8 cellular contexts compared by ENCODE assay signal in the genomic region with DNA sequence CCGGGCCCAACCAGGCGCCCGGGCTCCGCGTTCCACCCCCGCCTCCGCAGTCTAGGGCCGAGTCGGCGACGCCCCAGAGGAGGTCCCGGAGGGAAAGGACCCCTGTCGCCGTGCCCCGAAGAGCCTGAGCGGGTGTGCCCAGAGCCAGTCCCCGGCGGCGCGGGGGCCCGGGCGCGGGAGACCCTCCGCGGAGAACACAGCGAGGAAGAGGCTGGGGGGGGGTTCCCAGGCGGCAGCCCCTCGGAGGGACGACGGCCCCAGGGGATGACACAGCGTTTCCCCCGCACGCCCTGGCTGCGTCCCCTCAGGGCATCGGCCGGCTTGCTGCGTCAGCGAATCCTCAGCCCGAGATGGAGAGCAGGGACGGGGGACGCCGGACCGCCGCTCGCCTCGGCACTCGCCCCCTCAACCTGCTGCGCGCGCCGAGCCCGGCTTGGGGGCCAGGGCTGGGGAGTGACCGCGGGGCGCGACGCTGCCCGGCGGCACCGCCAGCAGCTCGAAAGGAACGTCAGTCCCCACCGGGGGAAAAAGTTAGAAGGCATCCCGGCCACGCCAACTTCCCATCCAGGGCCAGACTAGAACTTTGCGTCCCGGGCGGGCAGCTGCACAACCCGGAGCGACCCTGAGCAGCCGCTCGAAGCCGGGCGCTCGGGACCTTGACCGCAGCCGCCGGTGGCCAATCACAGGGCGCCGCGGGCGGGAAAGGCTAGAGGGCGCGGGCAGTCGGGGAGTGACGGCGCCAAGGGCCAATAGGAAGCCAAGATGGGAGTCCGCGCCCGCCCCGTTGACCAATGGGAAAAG. TPM values are rescaled to one million over a fixed set of nuclear protein-coding genes. Genes with fewer than 3 reads are reported as not detected.
DNase-seq lines count a peak whose midpoint lies in the region; ATAC-seq and TF ChIP-seq lines count a peak whose summit lies in the region.

No MANE protein-coding gene starts in this region.

- H3K36me3 ChIP-seq in ascending aorta (peaks cover 14 to 18% of the 10 kb centered on the region in 2 donors), uterus (no peaks in the 10 kb centered on the region)

- H3K9me3 ChIP-seq in ascending aorta (no peaks in the 10 kb centered on the region), uterus (no peaks in the 10 kb centered on the region)

- peaks cover 10 to 15% of the 10 kb centered on the region in 2 donors for H3K4me1 ChIP-seq in ascending aorta
- H3K4me1 ChIP-seq in uterus, result peaks cover 0 to 10% of the 10 kb centered on the region in 2 donors

- TF ChIP-seq POLR2A in GM18505 (IDR thresholded peaks at IDR 0.05; ENCODE audit: borderline replicate concordance, extremely low read depth, insufficient read depth, insufficient read length) (peak; percentile 48), uterus (IDR thresholded peaks at IDR 0.05) (peak in 1 of 2 donors; percentile 37)

- H3K27ac ChIP-seq in ascending aorta (peak overlapping the region; percentile 84 to 93), uterus (peak overlapping the region; percentile 92 to 94)

- TF ChIP-seq CTCF in ascending aorta (IDR thresholded peaks at IDR 0.05) (no peak), uterus (IDR thresholded peaks at IDR 0.05) (no peak)

- ATAC-seq in GM18505 (IDR thresholded peaks at IDR 0.05; ENCODE audit: unreplicated experiment) (peak; percentile 92), HG02943 (IDR thresholded peaks at IDR 0.05; ENCODE audit: low read depth, unreplicated experiment) (peak; percentile 92)

- peak overlapping the region; percentile 92 for H3K27ac Mint-ChIP-seq in T-helper 2 cell treated with Interferon-gamma antibody and Interleukin-4, amounts not matched to agents 5 μg/mL and 100 μg/mL, for 36 hours

- DNase-seq in NCI-H1694 treated with DMSO at 0.1 percent for 48 hours (lab: John Stamatoyannopoulos, UW) (peak; percentile 87), ascending aorta (ENCODE audit: low spot score in 2 of 2) (peak; percentile 90 to 99), hepatic stellate cell (ENCODE audit: low spot score) (peak; percentile 100), putamen (ENCODE audit: low spot score) (peak; percentile 97), uterus (peak; percentile 98 to 99)
- peak; percentile 96 for DNase-seq in T-helper 2 cell treated with Interferon-gamma antibody and Interleukin-4, amounts not matched to agents 5 μg/mL and 100 μg/mL, for 36 hours (ENCODE audit: low spot score)

- no peaks in the 10 kb centered on the region for H3K36me3 Mint-ChIP-seq in T-helper 2 cell treated with Interferon-gamma antibody and Interleukin-4, amounts not matched to agents 5 μg/mL and 100 μg/mL, for 36 hours (ENCODE audit: low read depth)

- H3K27me3 Mint-ChIP-seq in T-helper 2 cell treated with Interferon-gamma antibody and Interleukin-4, amounts not matched to agents 5 μg/mL and 100 μg/mL, for 36 hours (ENCODE audit: low read depth), result peaks cover 7% of the 10 kb centered on the region

- H3K4me1 Mint-ChIP-seq in T-helper 2 cell treated with Interferon-gamma antibody and Interleukin-4, amounts not matched to agents 5 μg/mL and 100 μg/mL, for 36 hours (ENCODE audit: low read depth), result peaks cover 26% of the 10 kb centered on the region

- H3K27me3 ChIP-seq in ascending aorta (no peaks in the 10 kb centered on the region), uterus (no peaks in the 10 kb centered on the region)

- intact Hi-C loops in ascending aorta (cut with DNase I), result loop anchor here (1.0 to 5.0 kb wide), 10 partner anchors 18 to 666 kb away; a partner anchor contains a TSS
- intact Hi-C loops in uterus (cut with DNase I; ENCODE audit: low total_unique reads), result no loop called here

- H3K9me3 Mint-ChIP-seq in T-helper 2 cell treated with Interferon-gamma antibody and Interleukin-4, amounts not matched to agents 5 μg/mL and 100 μg/mL, for 36 hours, result no peaks in the 10 kb centered on the region

- H3K4me3 ChIP-seq in ascending aorta (peak overlapping the region; percentile 91 to 92), uterus (peak overlapping the region; percentile 52 to 83)

- H3K4me3 Mint-ChIP-seq in T-helper 2 cell treated with Interferon-gamma antibody and Interleukin-4, amounts not matched to agents 5 μg/mL and 100 μg/mL, for 36 hours, result peak overlapping the region; percentile 91

RNA-seq across cellular contexts. Expression of a gene that starts 0.7 kb away (rescaled TPM):
- total RNA-seq in ascending aorta, result 9.3 TPM
- 10 to 100 TPM in 2 of 4 donors, 1 to 10 TPM in 2; 2.1 to 16.0 (median 10.6) TPM for total RNA-seq in uterus

RNA-seq across cellular contexts. Expression of a gene that starts 41.9 kb away (rescaled TPM):
- total RNA-seq in ascending aorta, result 95.3 TPM
- total RNA-seq in uterus, result 10 to 100 TPM; 22.4 to 45.7 (median 31.7) TPM

Comparison
In these comparisons a context has a peak if more than half of its experiments do, and no peak if none do; other contexts are left out.
1. Peak in every context shown above with its lines: DNase-seq, ATAC-seq, H3K4me3 ChIP-seq and H3K27ac ChIP-seq.